ENCODE assay signal across 9 cellular contexts in the genomic region with DNA sequence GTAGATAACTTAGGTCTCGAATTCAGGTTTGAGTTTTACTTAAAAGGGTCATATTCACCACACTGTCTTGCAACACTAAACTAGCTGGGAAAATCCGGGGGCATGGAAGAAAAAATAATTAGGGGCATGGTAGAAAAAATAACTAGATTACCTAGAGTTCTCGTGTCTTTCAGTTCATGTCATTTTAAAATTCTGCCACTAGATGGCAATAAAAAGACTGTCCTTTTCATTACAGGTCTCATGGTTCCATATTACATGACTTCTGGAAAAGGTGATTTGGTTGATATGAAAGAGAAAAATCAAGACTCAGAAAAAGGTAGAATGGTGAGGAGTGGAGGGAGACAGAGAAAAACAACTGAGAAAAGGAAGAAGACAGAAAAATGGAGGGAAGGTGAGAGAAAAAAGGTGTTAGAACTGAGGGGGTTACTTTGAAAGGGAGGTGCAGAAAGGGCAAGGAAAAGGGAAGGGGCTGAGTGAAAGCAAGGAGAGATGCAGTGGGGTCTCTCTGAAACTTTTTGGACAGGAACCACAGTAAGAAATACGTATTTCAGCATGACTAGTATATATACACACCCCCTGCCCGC.
DNase-seq lines count a peak whose midpoint lies in the region; ATAC-seq, FAIRE-seq and TF ChIP-seq lines count a peak whose summit lies in the region.
"Had no signal": no experiment of that assay in that cellular context is flagged by ENCODE, and none has a peak within 500 bp of the region (broad histone marks: within the 10 kb centered on the region; RNA-seq: fewer than 3 reads in every experiment).

No MANE protein-coding gene starts in this region.

- peaks cover 30% of the 10 kb centered on the region for H3K4me1 Mint-ChIP-seq in activated T-cell treated with anti-CD3 and anti-CD28 coated beads, Interleukin-2, amount 50 U/mL, for 72 hours (ENCODE audit: low read depth)
- peaks cover 51% of the 10 kb centered on the region for H3K4me1 Mint-ChIP-seq in activated T-cell treated with anti-CD3 and anti-CD28 coated beads, Interleukin-2, amount 50 U/mL, for 24 hours (ENCODE audit: low read depth)

- H3K4me3 Mint-ChIP-seq in activated T-cell treated with anti-CD3 and anti-CD28 coated beads, Interleukin-2, amount 50 U/mL, for 72 hours, result no peak overlapping the region
- no peak overlapping the region for H3K4me3 Mint-ChIP-seq in activated T-cell treated with anti-CD3 and anti-CD28 coated beads, Interleukin-2, amount 50 U/mL, for 24 hours
- H3K4me3 Mint-ChIP-seq: dendritic cell treated with granulocyte-macrophage colony-stimulating factor and Interleukin-4, amounts not matched to agents 40 ng/mL and 50 ng/mL, for 4 days had no signal

- H3K27ac ChIP-seq in HEK293 (ENCODE audit: extremely low read depth, low read depth, low read length), result no peak overlapping the region
- no peak overlapping the region for H3K27ac ChIP-seq in body of pancreas
- no peak overlapping the region for H3K27ac ChIP-seq in kidney (ENCODE audit: low read depth in 2 of 2, low read length in 2 of 2)
- H3K27ac ChIP-seq in upper lobe of left lung, result no peak overlapping the region

- TF ChIP-seq CTCF in HEK293 (tag by site-specific recombination; IDR thresholded peaks at IDR 0.05) (no peak), body of pancreas (IDR thresholded peaks at IDR 0.05) (peak; percentile 10 to 75 (median 69)), kidney (IDR thresholded peaks at IDR 0.05; ENCODE audit: borderline replicate concordance, extremely low read depth, insufficient read depth) (peak; percentile 66), upper lobe of left lung (IDR thresholded peaks at IDR 0.05) (peak; percentile 35 to 72 (median 56))

- no peak for TF ChIP-seq EP300 in upper lobe of left lung (IDR thresholded peaks at IDR 0.05)

- intact Hi-C loops in body of pancreas (cut with DNase I) (no loop called here), kidney (cut with DNase I) (no loop called here)

- H3K9ac ChIP-seq in kidney (ENCODE audit: low read length in 2 of 2), result no peak overlapping the region

- H3K27me3 ChIP-seq in body of pancreas (no peaks in the 10 kb centered on the region), upper lobe of left lung (no peaks in the 10 kb centered on the region)

- CTCF ChIA-PET in HEK293 (lab: Yijun Ruan, JAX), result interaction anchor here (0.6 to 2.0 kb wide), 13 partner anchors 13 to 1380 kb away, joined by 3 to 9 read pairs (median 3); no protein-coding TSS in a partner anchor

- H3K4me1 ChIP-seq in HEK293 (ENCODE audit: control insufficient read depth, insufficient read depth, low read length) (no peaks in the 10 kb centered on the region), body of pancreas (no peaks in the 10 kb centered on the region), kidney (ENCODE audit: control insufficient read depth in 1 of 2, insufficient read depth in 1 of 2, low read depth in 1 of 2, low read length in 2 of 2) (peaks cover 0 to 6% of the 10 kb centered on the region in 2 donors), upper lobe of left lung (no peaks in the 10 kb centered on the region)

- H3K36me3 ChIP-seq in HEK293 (ENCODE audit: control insufficient read depth in 2 of 2, insufficient read depth in 1 of 2, low read length in 2 of 2) (no peaks in the 10 kb centered on the region), body of pancreas (replicated peaks in 1 of 2; ENCODE audit: insufficient read depth in 1 of 2, low read depth in 2 of 2) (no peaks in the 10 kb centered on the region), kidney (ENCODE audit: control insufficient read depth in 1 of 2, insufficient read depth in 2 of 2, low read length in 2 of 2) (no peaks in the 10 kb centered on the region), upper lobe of left lung (no peaks in the 10 kb centered on the region)

- 33 to 37% methylated on average over 5 of the region's 5 CpGs for WGBS in body of pancreas, 2 donors
- WGBS in upper lobe of left lung, 2 donors, result 48% methylated on average over 5 of the region's 5 CpGs

- H3K4me3 ChIP-seq in HEK293 (ENCODE audit: low read depth, low read length) (no peak overlapping the region), body of pancreas (no peak overlapping the region), kidney (ENCODE audit: low read length in 2 of 2) (no peak overlapping the region), upper lobe of left lung (no peak overlapping the region)

- no peak for TF ChIP-seq POLR2A in body of pancreas (IDR thresholded peaks at IDR 0.05)
- TF ChIP-seq POLR2A in upper lobe of left lung (IDR thresholded peaks at IDR 0.05), result no peak

- H3K27me3 Mint-ChIP-seq in activated T-cell treated with anti-CD3 and anti-CD28 coated beads, Interleukin-2, amount 50 U/mL, for 72 hours (ENCODE audit: low read depth), result no peaks in the 10 kb centered on the region
- H3K27me3 Mint-ChIP-seq in activated T-cell treated with anti-CD3 and anti-CD28 coated beads, Interleukin-2, amount 50 U/mL, for 24 hours, result no peaks in the 10 kb centered on the region
- H3K27me3 Mint-ChIP-seq: dendritic cell treated with granulocyte-macrophage colony-stimulating factor and Interleukin-4, amounts not matched to agents 40 ng/mL and 50 ng/mL, for 4 days had no signal

- H3K9me3 ChIP-seq in HEK293 (ENCODE audit: control insufficient read depth, insufficient read depth, low read depth, low read length), result no peaks in the 10 kb centered on the region
- H3K9me3 ChIP-seq in body of pancreas, result no peaks in the 10 kb centered on the region
- no peaks in the 10 kb centered on the region for H3K9me3 ChIP-seq in kidney (ENCODE audit: control insufficient read depth in 1 of 2, low read length in 2 of 2)
- no peaks in the 10 kb centered on the region for H3K9me3 ChIP-seq in upper lobe of left lung

- peak; percentile 74 for FAIRE-seq in kidney (lab: Jason Lieb, UNC)

- no peak overlapping the region for H3K27ac Mint-ChIP-seq in activated T-cell treated with anti-CD3 and anti-CD28 coated beads, Interleukin-2, amount 50 U/mL, for 72 hours
- no peak overlapping the region for H3K27ac Mint-ChIP-seq in activated T-cell treated with anti-CD3 and anti-CD28 coated beads, Interleukin-2, amount 50 U/mL, for 24 hours
- H3K27ac Mint-ChIP-seq: dendritic cell treated with granulocyte-macrophage colony-stimulating factor and Interleukin-4, amounts not matched to agents 40 ng/mL and 50 ng/mL, for 4 days had no signal

- DNase-seq in activated T-cell treated with anti-CD3 and anti-CD28 coated beads, Interleukin-2, amount 50 U/mL, for 72 hours, result no peak
- DNase-seq in activated T-cell treated with anti-CD3 and anti-CD28 coated beads, Interleukin-2, amount 50 U/mL, for 24 hours, result no peak
- DNase-seq in NCI-H1930 (lab: John Stamatoyannopoulos, UW), result peak; percentile 34 to 58
- DNase-seq in body of pancreas, result no peak
- DNase-seq in kidney, result no peak
- no peak for DNase-seq in upper lobe of left lung
- no peak for DNase-seq in stimulated activated CD4-positive, alpha-beta T cell treated with anti-CD3 and anti-CD28 coated beads, Interleukin-4, amount 100 ng/mL, for 4 hours

- H3K36me3 Mint-ChIP-seq in activated T-cell treated with anti-CD3 and anti-CD28 coated beads, Interleukin-2, amount 50 U/mL, for 72 hours (ENCODE audit: insufficient read depth in 2 of 2), result no peaks in the 10 kb centered on the region
- H3K36me3 Mint-ChIP-seq in activated T-cell treated with anti-CD3 and anti-CD28 coated beads, Interleukin-2, amount 50 U/mL, for 24 hours (ENCODE audit: low read depth), result peaks cover 3% of the 10 kb centered on the region

- ATAC-seq in activated T-cell treated with anti-CD3 and anti-CD28 coated beads, Interleukin-2, amount 50 U/mL, for 72 hours (replicated peaks in 1 of 2), result peak; percentile 31 to 57
- ATAC-seq in body of pancreas, result peak; percentile 59
- ATAC-seq in upper lobe of left lung (ENCODE audit: low FRiP score in 2 of 2), result peak in 1 of 2 donors; percentile 53

- H3K9me3 Mint-ChIP-seq in activated T-cell treated with anti-CD3 and anti-CD28 coated beads, Interleukin-2, amount 50 U/mL, for 72 hours, result no peaks in the 10 kb centered on the region
- H3K9me3 Mint-ChIP-seq in activated T-cell treated with anti-CD3 and anti-CD28 coated beads, Interleukin-2, amount 50 U/mL, for 24 hours, result no peaks in the 10 kb centered on the region
- H3K9me3 Mint-ChIP-seq: dendritic cell treated with granulocyte-macrophage colony-stimulating factor and Interleukin-4, amounts not matched to agents 40 ng/mL and 50 ng/mL, for 4 days had no signal

- POLR2A ChIA-PET in HEK293 (lab: Yijun Ruan, JAX), result no interaction called here

TF ChIP-seq in HEK293, 187 proteins besides CTCF, POLR2A, EP300 and RAD21 (continues in another document):
- TF ChIP-seq ZEB2 (tag by site-specific recombination; IDR thresholded peaks at IDR 0.05), result 0 out of 2 replicates have a peak, but pooled peaks have one; percentile 19
- TF ChIP-seq ZNF366 (tag by site-specific recombination; conservative IDR thresholded peaks at IDR 0.05), result peak; percentile 67; the same call in 1 of the 2 replicates
- no peak for TF ChIP-seq ZNF558 (tag by site-specific recombination; IDR thresholded peaks at IDR 0.05)
- TF ChIP-seq ZNF341 (tag by site-specific recombination; IDR thresholded peaks at IDR 0.05; ENCODE audit: low read depth), result no peak
- TF ChIP-seq ZNF324 (tag by site-specific recombination; IDR thresholded peaks at IDR 0.05), result no peak
- TF ChIP-seq ZNF585B (tag by site-specific recombination; IDR thresholded peaks at IDR 0.05), result no peak
- no peak for TF ChIP-seq ZNF18 (tag by site-specific recombination; IDR thresholded peaks at IDR 0.05)
- TF ChIP-seq ZNF654 (tag by site-specific recombination; IDR thresholded peaks at IDR 0.05; ENCODE audit: low read depth), result peak; percentile 77
- no peak for TF ChIP-seq ZNF121 (tag by site-specific recombination; IDR thresholded peaks at IDR 0.05)

Comparison
In these comparisons a context has a peak if more than half of its experiments do, and no peak if none do; other contexts are left out.
1. DNase-seq: peak in NCI-H1930 (2 of 2); none in activated T-cell treated with anti-CD3 and anti-CD28 coated beads, Interleukin-2, amount 50 U/mL, for 72 hours (0 of 2), activated T-cell treated with anti-CD3 and anti-CD28 coated beads, Interleukin-2, amount 50 U/mL, for 24 hours (single experiment), body of pancreas (0 of 4), kidney (single experiment), upper lobe of left lung (0 of 2) and stimulated activated CD4-positive, alpha-beta T cell treated with anti-CD3 and anti-CD28 coated beads, Interleukin-4, amount 100 ng/mL, for 4 hours (0 of 2).